In the genomic region with DNA sequence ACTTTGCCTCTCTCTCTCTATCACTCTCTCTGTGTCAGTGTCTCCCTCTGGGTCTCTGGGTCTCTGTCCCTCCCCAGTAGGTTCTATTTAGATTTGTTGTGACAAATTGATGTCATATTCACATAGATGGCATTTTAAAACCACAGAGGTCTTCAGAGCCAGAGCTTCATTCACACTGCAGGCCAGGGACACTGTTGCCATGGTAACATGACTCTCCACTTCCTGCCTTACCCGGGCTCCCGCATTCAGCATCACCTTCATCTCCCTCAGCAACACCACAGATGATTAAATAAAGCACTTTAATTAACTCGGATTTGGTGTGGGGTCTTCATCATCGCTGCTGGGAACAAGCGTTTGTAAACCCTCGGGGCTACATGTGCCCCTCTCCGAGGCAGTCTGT, we compare ENCODE assay signal across 1 cellular context.
TF ChIP-seq lines count a peak whose summit lies in the region.

No MANE protein-coding gene starts in this region.

TF ChIP-seq in IMR-90, 13 proteins besides CTCF, POLR2A, EP300 and RAD21 (continued from another document):
- TF ChIP-seq NFE2L2 (IDR thresholded peaks at IDR 0.05; ENCODE audit: low read depth, low read length): no peak
- no peak for TF ChIP-seq BHLHE40 (IDR thresholded peaks at IDR 0.05; ENCODE audit: low read depth, low read length)
- no peak for TF ChIP-seq MAFK (IDR thresholded peaks at IDR 0.05; ENCODE audit: low read depth, low read length)
- no peak for TF ChIP-seq RFX5 (IDR thresholded peaks at IDR 0.05; ENCODE audit: low read depth, low read length)
- TF ChIP-seq RCOR1 (IDR thresholded peaks at IDR 0.05; ENCODE audit: insufficient replicate concordance, low read length): no peak
